In the genomic region with DNA sequence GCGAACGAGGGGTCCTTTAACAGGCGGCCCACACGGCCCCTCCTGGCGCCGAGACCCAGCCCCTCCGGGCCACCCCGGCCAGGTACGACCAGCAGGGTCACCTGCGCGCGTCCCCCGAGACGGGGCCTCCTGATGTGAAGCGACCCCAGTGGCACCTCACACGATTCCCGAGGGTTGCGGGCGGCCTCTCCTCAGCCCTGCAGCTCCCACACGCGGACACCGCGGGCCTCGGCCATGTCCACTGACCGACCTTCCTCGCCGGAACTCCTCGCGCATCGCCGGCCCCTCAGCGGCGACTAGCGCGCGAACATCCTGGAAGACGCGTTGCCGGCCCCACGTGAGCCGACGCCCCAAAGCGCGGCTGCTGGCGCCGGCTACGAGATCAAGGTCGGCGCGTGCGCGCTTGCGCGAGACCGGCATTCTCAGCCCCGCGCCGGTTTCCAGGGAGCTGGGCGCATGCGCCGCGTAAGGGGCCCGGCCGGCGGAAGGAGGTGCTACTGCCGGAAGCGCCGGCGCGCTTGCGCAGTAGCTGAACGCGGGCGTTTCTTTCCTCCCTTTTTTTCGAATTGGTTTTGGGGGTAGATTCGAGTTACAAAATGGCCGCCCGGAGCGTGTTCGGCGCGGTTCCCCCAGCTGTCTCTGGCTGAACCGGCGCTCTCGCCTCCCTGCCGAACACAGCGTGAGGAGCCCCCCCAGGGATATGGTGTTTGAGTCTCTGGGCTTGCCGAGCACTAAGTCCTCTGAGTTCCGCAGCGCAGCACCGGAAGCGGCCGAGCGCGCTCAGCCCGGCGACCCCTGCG, we compare ENCODE assay signal across 8 cellular contexts. TPM values are rescaled to one million over a fixed set of nuclear protein-coding genes. Genes with fewer than 3 reads are reported as not detected.
DNase-seq lines count a peak whose midpoint lies in the region; ATAC-seq lines count a peak whose summit lies in the region.

A gene with protein sequence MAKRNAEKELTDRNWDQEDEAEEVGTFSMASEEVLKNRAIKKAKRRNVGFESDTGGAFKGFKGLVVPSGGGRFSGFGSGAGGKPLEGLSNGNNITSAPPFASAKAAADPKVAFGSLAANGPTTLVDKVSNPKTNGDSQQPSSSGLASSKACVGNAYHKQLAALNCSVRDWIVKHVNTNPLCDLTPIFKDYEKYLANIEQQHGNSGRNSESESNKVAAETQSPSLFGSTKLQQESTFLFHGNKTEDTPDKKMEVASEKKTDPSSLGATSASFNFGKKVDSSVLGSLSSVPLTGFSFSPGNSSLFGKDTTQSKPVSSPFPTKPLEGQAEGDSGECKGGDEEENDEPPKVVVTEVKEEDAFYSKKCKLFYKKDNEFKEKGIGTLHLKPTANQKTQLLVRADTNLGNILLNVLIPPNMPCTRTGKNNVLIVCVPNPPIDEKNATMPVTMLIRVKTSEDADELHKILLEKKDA (plus strand): TSS at position 509 of the 800 bp plus-strand sequence. CDS start 4,253 bp downstream, outside the sequence.

- peaks cover 9% of the 10 kb centered on the region for H3K4me1 ChIP-seq in mesenchymal stem cell (ENCODE audit: control insufficient read depth, insufficient read depth, low read depth, low read length)

- H4K91ac ChIP-seq in mesenchymal stem cell (ENCODE audit: low read length): peak within 1 kb of the TSS; percentile 87

- H3K27me3 Mint-ChIP-seq in effector memory CD8-positive, alpha-beta T cell: no peaks in the 10 kb centered on the region

- H3K4me3 Mint-ChIP-seq in effector memory CD8-positive, alpha-beta T cell: peak within 1 kb of the TSS; percentile 89 to 98

- CTCF ChIA-PET in activated CD8-positive, alpha-beta memory T cell treated with anti-CD3 and anti-CD28 coated beads for 36 hours (lab: Charles Lee): interaction anchor here (0.6 to 1.5 kb wide), 5 partner anchors 10 to 78 kb away, joined by 3 to 4 read pairs (median 3); no protein-coding TSS in a partner anchor

- H3K14ac ChIP-seq in mesenchymal stem cell (ENCODE audit: low read length in 2 of 2): peak within 1 kb of the TSS in 1 of 2 experiments; percentile 72

- H2AK5ac ChIP-seq in mesenchymal stem cell (ENCODE audit: low read length, severe bottlenecking): no peak within 1 kb of the TSS

- H3K27ac Mint-ChIP-seq in effector memory CD8-positive, alpha-beta T cell: peak within 1 kb of the TSS; percentile 92 to 94

- peaks cover 0 to 21% of the 10 kb centered on the region in 2 experiments for H3K36me3 ChIP-seq in mesenchymal stem cell (ENCODE audit: control insufficient read depth in 1 of 2, insufficient read depth in 2 of 2, low read depth in 1 of 2, low read length in 2 of 2)

- H3K4me2 ChIP-seq in mesenchymal stem cell (ENCODE audit: low read length, poor library complexity, severe bottlenecking): peak within 1 kb of the TSS; percentile 96

- H2BK120ac ChIP-seq in mesenchymal stem cell (ENCODE audit: low read depth, low read length): peak within 1 kb of the TSS; percentile 92

- peak within 1 kb of the TSS; percentile 89 to 95 for H3K18ac ChIP-seq in mesenchymal stem cell (ENCODE audit: low read depth in 1 of 2, low read length in 2 of 2)

- peak within 1 kb of the TSS; percentile 88 to 94 for H3K4me3 ChIP-seq in mesenchymal stem cell (ENCODE audit: insufficient read depth in 1 of 2, low read depth in 1 of 2, low read length in 2 of 2)

- H2BK15ac ChIP-seq in mesenchymal stem cell (ENCODE audit: low read depth, poor library complexity, severe bottlenecking): no peak within 1 kb of the TSS

- POLR2A ChIA-PET in activated CD8-positive, alpha-beta memory T cell treated with anti-CD3 and anti-CD28 coated beads for 36 hours (lab: Charles Lee): interaction anchor here (0.9 to 1.5 kb wide), 4 partner anchors 17 to 147 kb away, joined by 3 to 9 read pairs (median 4); no protein-coding TSS in a partner anchor

- peak within 1 kb of the TSS; percentile 95 to 96 for H3K4ac ChIP-seq in mesenchymal stem cell (ENCODE audit: low read depth in 1 of 2, low read length in 2 of 2)

- H3K27me3 ChIP-seq in mesenchymal stem cell (ENCODE audit: control insufficient read depth in 1 of 2, insufficient read depth in 1 of 2, low read length in 2 of 2): no peaks in the 10 kb centered on the region

- H3K36me3 Mint-ChIP-seq in effector memory CD8-positive, alpha-beta T cell (ENCODE audit: insufficient read depth): peaks cover 27% of the 10 kb centered on the region

- peak within 1 kb of the TSS; percentile 30 to 61 for H2BK12ac ChIP-seq in mesenchymal stem cell (ENCODE audit: low read length in 2 of 2)

- H3K9ac ChIP-seq in mesenchymal stem cell (ENCODE audit: low read length): peak within 1 kb of the TSS; percentile 92

- peaks cover 35 to 41% of the 10 kb centered on the region in 2 donors for H3K4me1 Mint-ChIP-seq in effector memory CD8-positive, alpha-beta T cell (ENCODE audit: low read depth in 2 of 2)

- H3K9me3 Mint-ChIP-seq in effector memory CD8-positive, alpha-beta T cell: no peaks in the 10 kb centered on the region

- DNase-seq in COLO668 (lab: John Stamatoyannopoulos, UW; ENCODE audit: unreplicated experiment) (peak; percentile 98), HT-29 (ENCODE audit: low spot score) (peak; percentile 91), NOMO-1 (lab: John Stamatoyannopoulos, UW; ENCODE audit: unreplicated experiment in 2 of 2) (peak; percentile 97), mesenchymal stem cell (peak; percentile 96)
- peak; percentile 94 to 97 (median 94) for DNase-seq in effector memory CD8-positive, alpha-beta T cell
- peak; percentile 95 for DNase-seq in stimulated activated CD8-positive, alpha-beta memory T cell treated with anti-CD3 and anti-CD28 coated beads, Interleukin-12 subunit alpha, Interleukin-12 subunit beta, amount 100 ng/mL, for 4 hours (ENCODE audit: low read depth)

- peak within 1 kb of the TSS; percentile 58 for H3K27ac ChIP-seq in mesenchymal stem cell (ENCODE audit: low read length, poor library complexity, severe bottlenecking)

- H3K9me3 ChIP-seq in mesenchymal stem cell (ENCODE audit: control insufficient read depth, low read length): no peaks in the 10 kb centered on the region

- peak; percentile 54 for ATAC-seq in GM19468 (IDR thresholded peaks at IDR 0.05; ENCODE audit: extremely low read depth, unreplicated experiment)
- peak; percentile 85 for ATAC-seq in effector memory CD8-positive, alpha-beta T cell (replicated peaks)

- peak within 1 kb of the TSS; percentile 90 for H4K8ac ChIP-seq in mesenchymal stem cell (ENCODE audit: low read length)

- H2AFZ ChIP-seq in mesenchymal stem cell (ENCODE audit: low read depth, low read length): peak within 1 kb of the TSS; percentile 89

- H2BK5ac ChIP-seq in mesenchymal stem cell (ENCODE audit: low read depth, low read length, poor library complexity, severe bottlenecking): peak within 1 kb of the TSS; percentile 75

- WGBS in mesenchymal stem cell: under 1% methylated on average over 88 of the region's 98 CpGs

- peak within 1 kb of the TSS in 1 of 2 experiments; percentile 98 for H3K23ac ChIP-seq in mesenchymal stem cell (ENCODE audit: low read length in 2 of 2)

- peaks cover 8% of the 10 kb centered on the region for H3K79me1 ChIP-seq in mesenchymal stem cell (replicated peaks; ENCODE audit: low read length, poor library complexity, severe bottlenecking)

RNA-seq across cellular contexts. Expression of the gene that starts here (rescaled TPM):
- total RNA-seq in HT-29 (2014; rRNA removed; shearing (Covaris generic)): 70.9 and 121 TPM in 2 replicates
- total RNA-seq in activated CD8-positive, alpha-beta memory T cell treated with anti-CD3 and anti-CD28 coated beads for 36 hours: 100 to 1,000 TPM; 158 to 166 TPM
- polyA plus RNA-seq in mesenchymal stem cell (2013, experiment 1 of 2): 31.3 TPM
- polyA plus RNA-seq in mesenchymal stem cell (2013, experiment 2 of 2): 31.6 TPM

Comparison
In these comparisons a context has a peak if more than half of its experiments do, and no peak if none do; other contexts are left out.
1. Peak in every context shown above with its lines: DNase-seq, ATAC-seq, H3K4me3 ChIP-seq and H3K27ac ChIP-seq.